Comparison of ENCODE assay signal across 14 cellular contexts in the genomic region with DNA sequence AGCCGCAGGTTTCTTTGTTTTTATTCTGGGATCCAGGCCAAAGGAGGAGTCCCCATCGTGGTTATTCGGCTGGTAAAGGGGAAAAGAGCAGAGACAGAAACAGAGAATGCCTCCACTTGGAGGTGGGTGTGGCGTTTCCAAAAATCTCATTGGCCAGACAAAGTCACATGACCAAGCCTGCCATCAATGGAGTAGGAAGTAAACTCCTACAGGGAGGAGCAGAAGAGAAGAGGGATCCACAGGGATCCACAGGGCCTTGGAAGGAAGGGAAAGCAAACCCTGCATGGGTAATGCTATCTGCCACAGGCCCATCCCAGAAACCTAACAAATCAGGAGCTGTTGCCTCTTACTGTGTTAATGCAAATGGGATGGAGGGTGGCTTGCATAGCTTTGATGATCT.
"Had no signal": no experiment of that assay in that cellular context is flagged by ENCODE, and none has a peak within 500 bp of the region (broad histone marks: within the 10 kb centered on the region; RNA-seq: fewer than 3 reads in every experiment).

No MANE protein-coding gene starts in this region.

- H2AFZ ChIP-seq: parathyroid adenoma had no signal

- H3K9ac ChIP-seq: parathyroid adenoma had no signal

- H3K4me1 ChIP-seq: breast epithelium, parathyroid adenoma had no signal

- H3K4me3 ChIP-seq: breast epithelium, heart right ventricle, upper lobe of left lung had no signal

- H3K36me3 ChIP-seq: breast epithelium, heart right ventricle, upper lobe of left lung had no signal

- ATAC-seq: activated CD4-positive, alpha-beta T cell treated with anti-CD3 and anti-CD28 coated beads for 36 hours; activated CD8-positive, alpha-beta T cell treated with anti-CD3 and anti-CD28 coated beads for 36 hours; heart right ventricle had no signal

- H3K9me3 ChIP-seq: breast epithelium, heart right ventricle, upper lobe of left lung had no signal

- DNase-seq: activated CD4-positive, alpha-beta T cell treated with anti-CD3 and anti-CD28 coated beads for 36 hours; activated CD8-positive, alpha-beta memory T cell treated with anti-CD3 and anti-CD28 coated beads, Interleukin-2, amount 50 U/mL, for 4 hours; activated CD8-positive, alpha-beta T cell treated with anti-CD3 and anti-CD28 coated beads for 36 hours; activated naive CD4-positive, alpha-beta T cell; aorta; heart right ventricle; kidney glomerular epithelial cell; stimulated activated CD4-positive, alpha-beta T cell treated with anti-CD3 and anti-CD28 coated beads, Interleukin-4, amount 100 ng/mL, for 1 hour; stimulated activated CD8-positive, alpha-beta memory T cell treated with anti-CD3 and anti-CD28 coated beads, Interleukin-4, amount 100 ng/mL, for 48 hours; upper lobe of left lung had no signal

- H3K27ac ChIP-seq: breast epithelium, heart right ventricle, parathyroid adenoma, upper lobe of left lung, VCaP had no signal

- H3K27me3 ChIP-seq: breast epithelium, heart right ventricle, upper lobe of left lung had no signal

- FAIRE-seq: frontal cortex had no signal
